In the genomic region with DNA sequence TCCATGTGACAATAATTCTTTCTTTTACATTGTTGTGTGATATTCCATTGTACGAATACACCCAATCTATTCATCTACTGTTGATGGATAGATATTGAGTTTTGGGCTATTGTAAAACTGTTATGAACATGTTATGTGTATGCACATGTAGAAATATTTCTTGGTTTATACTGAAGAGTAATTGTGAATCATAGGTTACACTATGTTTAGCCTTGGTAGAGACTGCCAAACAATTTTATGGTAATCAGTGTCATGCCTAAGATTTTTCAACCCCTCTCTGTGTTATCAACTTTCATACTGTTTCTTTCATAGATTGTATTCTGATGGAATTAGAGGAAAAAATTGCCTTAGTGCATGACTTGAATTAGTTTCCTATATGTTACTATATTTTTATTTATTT, we compare ENCODE assay signal across 18 cellular contexts. TPM values are rescaled to one million over a fixed set of nuclear protein-coding genes. Genes with fewer than 3 reads are reported as not detected.
DNase-seq lines count a peak whose midpoint lies in the region; ATAC-seq and TF ChIP-seq lines count a peak whose summit lies in the region.
"Had no signal": no experiment of that assay in that cellular context is flagged by ENCODE, and none has a peak within 500 bp of the region (broad histone marks: within the 10 kb centered on the region; RNA-seq: fewer than 3 reads in every experiment).

No MANE protein-coding gene starts in this region.

- intact Hi-C loops in IMR-90 (cut with micrococcal nuclease), result loop anchor here (5.0 kb wide), 1 partner anchor 34 kb away; no protein-coding TSS in a partner anchor

- H3K23ac ChIP-seq in IMR-90 (ENCODE audit: low read depth, low read length), result no peak overlapping the region

- H3K4me3 ChIP-seq in IMR-90 (ENCODE audit: insufficient read depth, low read depth, low read length) (no peak overlapping the region), osteoblast (ENCODE audit: insufficient read depth, low read length) (no peak overlapping the region)
- H3K4me3 ChIP-seq: SK-N-MC had no signal

- TF ChIP-seq CTCF in IMR-90 (conservative IDR thresholded peaks at IDR 0.05; ENCODE audit: low read depth, low read length) (no peak), osteoblast (IDR thresholded peaks at IDR 0.05; ENCODE audit: extremely low read depth, low read depth, low read length) (no peak)

- H3K79me2 ChIP-seq in osteoblast (ENCODE audit: insufficient read depth, low read length), result peaks cover 94% of the 10 kb centered on the region

- POLR2A ChIA-PET in IMR-90 (lab: Charles Lee; ENCODE audit: unreplicated experiment), result no interaction called here

- no peak for TF ChIP-seq POLR2A in IMR-90 (IDR thresholded peaks at IDR 0.05; ENCODE audit: low read depth, low read length)

- H2BK20ac ChIP-seq in IMR-90 (ENCODE audit: low read depth, low read length), result no peak overlapping the region

- TF ChIP-seq RAD21 in IMR-90 (IDR thresholded peaks at IDR 0.05; ENCODE audit: low read length), result no peak

- no peak overlapping the region for H4K5ac ChIP-seq in IMR-90 (ENCODE audit: low read depth, low read length)

- no peak overlapping the region for H4K91ac ChIP-seq in IMR-90 (ENCODE audit: insufficient read depth, low read depth, low read length)

- in situ Hi-C loops in IMR-90 (cut with MboI; ENCODE audit: low sequenced_read_pairs), result no loop called here

- peaks cover 81% of the 10 kb centered on the region for H4K20me1 ChIP-seq in IMR-90 (ENCODE audit: insufficient read depth, low read length)
- H4K20me1 ChIP-seq in osteoblast (ENCODE audit: insufficient read depth, low read length), result peaks cover 72% of the 10 kb centered on the region

- H3K4me2 ChIP-seq in IMR-90 (ENCODE audit: low read depth, low read length) (no peak overlapping the region), osteoblast (ENCODE audit: insufficient read depth, low read length) (no peak overlapping the region)
- H3K4me2 ChIP-seq: KMS-11 had no signal

- H3K4me1 ChIP-seq in IMR-90 (ENCODE audit: control insufficient read depth, insufficient read depth, low read length) (peaks cover 14% of the 10 kb centered on the region), osteoblast (ENCODE audit: insufficient read depth, low read length) (peaks cover 27% of the 10 kb centered on the region)

- H2AK5ac ChIP-seq in IMR-90 (ENCODE audit: low read depth, low read length), result no peak overlapping the region

- no peak overlapping the region for H3K56ac ChIP-seq in IMR-90 (ENCODE audit: extremely low read depth, insufficient read depth, low read length)

- ATAC-seq in IMR-90 (ENCODE audit: low read depth), result peak; percentile 73
- ATAC-seq: CD8-positive, alpha-beta T cell; Right ventricle myocardium inferior had no signal

- H3K9ac ChIP-seq in IMR-90 (ENCODE audit: low read depth, low read length), result no peak overlapping the region
- H3K9ac ChIP-seq: KMS-11 had no signal

- H3K4ac ChIP-seq in IMR-90 (ENCODE audit: low read depth, low read length), result no peak overlapping the region

- CTCF ChIA-PET in IMR-90 (lab: Yijun Ruan, JAX), result no interaction called here

- H2AFZ ChIP-seq in IMR-90 (replicated peaks; ENCODE audit: low read length, poor library complexity) (no peak overlapping the region), osteoblast (ENCODE audit: low read length) (no peak overlapping the region)

- peak overlapping the region; percentile 85 for H2BK5ac ChIP-seq in IMR-90 (ENCODE audit: low read depth, low read length, poor library complexity, severe bottlenecking)

- no peak overlapping the region for H2BK120ac ChIP-seq in IMR-90 (ENCODE audit: low read depth, low read length)

- no TSS peak for BruUV-seq in IMR-90 (replicated peaks; lab: Mats Ljungman, UMichigan)

- H3K27me3 ChIP-seq in IMR-90 (ENCODE audit: control insufficient read depth, insufficient read depth, low read length) (no peaks in the 10 kb centered on the region), osteoblast (ENCODE audit: insufficient read depth, low read length) (no peaks in the 10 kb centered on the region)

- H2BK15ac ChIP-seq in IMR-90 (ENCODE audit: low read depth, low read length), result no peak overlapping the region

- H3K18ac ChIP-seq in IMR-90 (ENCODE audit: low read depth, low read length), result no peak overlapping the region

- peaks cover 21 to 56% of the 10 kb centered on the region in 2 experiments for H3K79me1 ChIP-seq in IMR-90 (ENCODE audit: low read depth in 1 of 2, low read length in 2 of 2)

- peak; percentile 63 for DNase-seq in EH (ENCODE audit: low read depth)
- DNase-seq in IMR-90, result peak; percentile 72
- DNase-seq in epithelial cell of prostate (ENCODE audit: low read depth, low spot score), result no peak
- DNase-seq in osteoblast (ENCODE audit: insufficient read length, low spot score, missing footprints), result peak; percentile 42
- DNase-seq in NCI-H510A treated with DMSO at 0.1 percent for 48 hours (lab: John Stamatoyannopoulos, UW), result no peak
- DNase-seq in NCI-H146 (lab: John Stamatoyannopoulos, UW), result no peak
- no peak for DNase-seq in stimulated activated CD4-positive, alpha-beta T cell treated with anti-CD3 and anti-CD28 coated beads, Interleukin-2, amount 100 ng/mL, for 24 hours
- DNase-seq in OCI-M2 (lab: John Stamatoyannopoulos, UW; ENCODE audit: unreplicated experiment), result no peak
- DNase-seq: CD8-positive, alpha-beta T cell; DMS79; GDM1; NCI-H1436; NCI-H2029 treated with DMSO at 0.1 percent for 48 hours; NCI-H510A; NCI-H82 had no signal

- H3K9me3 ChIP-seq in IMR-90 (ENCODE audit: control insufficient read depth, insufficient read depth, low read length) (no peaks in the 10 kb centered on the region), osteoblast (ENCODE audit: low read depth, low read length) (no peaks in the 10 kb centered on the region)

- no peak overlapping the region for H4K8ac ChIP-seq in IMR-90 (ENCODE audit: low read depth in 2 of 2, low read length in 2 of 2)

- H3K36me3 ChIP-seq in IMR-90 (ENCODE audit: control insufficient read depth, insufficient read depth, low read length), result peaks cover 29% of the 10 kb centered on the region
- peaks cover 68% of the 10 kb centered on the region for H3K36me3 ChIP-seq in osteoblast (ENCODE audit: insufficient read depth, low read length)

- dilution Hi-C loops in IMR-90 (cut with HindIII; ENCODE audit: low sequenced_read_pairs, unreplicated experiment), result no loop called here

- H3K14ac ChIP-seq in IMR-90 (replicated peaks; ENCODE audit: low read depth, low read length), result no peak overlapping the region

- peaks cover 20% of the 10 kb centered on the region for H3K9me1 ChIP-seq in IMR-90 (ENCODE audit: insufficient read depth, low read length)

- WGBS in IMR-90 (ENCODE audit: extremely low coverage in 2 of 2, insufficient read length in 1 of 2), 2 experiments, result no CpG with 5 or more reads among the region's 1 CpG

- H3K27ac ChIP-seq in IMR-90 (ENCODE audit: insufficient read depth, low read length) (no peak overlapping the region), epithelial cell of prostate (peak overlapping the region; percentile 43), osteoblast (ENCODE audit: low read depth, low read length) (peak overlapping the region; percentile 30)
- H3K27ac ChIP-seq: KMS-11, SK-N-MC had no signal

- H2AK9ac ChIP-seq in IMR-90 (replicated peaks; ENCODE audit: low read depth, low read length, poor library complexity), result no peak overlapping the region

TF ChIP-seq in IMR-90, 13 proteins besides CTCF, POLR2A, EP300 and RAD21:
- TF ChIP-seq MXI1 (IDR thresholded peaks at IDR 0.05; ENCODE audit: borderline replicate concordance, low read depth, low read length), result no peak
- no peak for TF ChIP-seq SMC3 (IDR thresholded peaks at IDR 0.05; ENCODE audit: low read depth, low read length)
- no peak for TF ChIP-seq RCOR1 (IDR thresholded peaks at IDR 0.05; ENCODE audit: insufficient replicate concordance, low read length)
- TF ChIP-seq, protein P1, sequence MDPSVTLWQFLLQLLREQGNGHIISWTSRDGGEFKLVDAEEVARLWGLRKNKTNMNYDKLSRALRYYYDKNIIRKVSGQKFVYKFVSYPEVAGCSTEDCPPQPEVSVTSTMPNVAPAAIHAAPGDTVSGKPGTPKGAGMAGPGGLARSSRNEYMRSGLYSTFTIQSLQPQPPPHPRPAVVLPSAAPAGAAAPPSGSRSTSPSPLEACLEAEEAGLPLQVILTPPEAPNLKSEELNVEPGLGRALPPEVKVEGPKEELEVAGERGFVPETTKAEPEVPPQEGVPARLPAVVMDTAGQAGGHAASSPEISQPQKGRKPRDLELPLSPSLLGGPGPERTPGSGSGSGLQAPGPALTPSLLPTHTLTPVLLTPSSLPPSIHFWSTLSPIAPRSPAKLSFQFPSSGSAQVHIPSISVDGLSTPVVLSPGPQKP (IDR thresholded peaks at IDR 0.05; ENCODE audit: borderline replicate concordance, low read depth, low read length), result no peak
- TF ChIP-seq MAZ (IDR thresholded peaks at IDR 0.05; ENCODE audit: borderline replicate concordance, low read depth, low read length), result no peak
- TF ChIP-seq MAFK (IDR thresholded peaks at IDR 0.05; ENCODE audit: low read depth, low read length), result no peak
- no peak for TF ChIP-seq BHLHE40 (IDR thresholded peaks at IDR 0.05; ENCODE audit: low read depth, low read length)
- TF ChIP-seq, protein P2, sequence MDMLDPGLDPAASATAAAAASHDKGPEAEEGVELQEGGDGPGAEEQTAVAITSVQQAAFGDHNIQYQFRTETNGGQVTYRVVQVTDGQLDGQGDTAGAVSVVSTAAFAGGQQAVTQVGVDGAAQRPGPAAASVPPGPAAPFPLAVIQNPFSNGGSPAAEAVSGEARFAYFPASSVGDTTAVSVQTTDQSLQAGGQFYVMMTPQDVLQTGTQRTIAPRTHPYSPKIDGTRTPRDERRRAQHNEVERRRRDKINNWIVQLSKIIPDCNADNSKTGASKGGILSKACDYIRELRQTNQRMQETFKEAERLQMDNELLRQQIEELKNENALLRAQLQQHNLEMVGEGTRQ (IDR thresholded peaks at IDR 0.05; ENCODE audit: low read depth, low read length), result no peak
- TF ChIP-seq CHD1 (IDR thresholded peaks at IDR 0.05; ENCODE audit: low read depth, low read length), result no peak
- TF ChIP-seq FOS (IDR thresholded peaks at IDR 0.05; ENCODE audit: low read depth, low read length), result no peak
- no peak for TF ChIP-seq RFX5 (IDR thresholded peaks at IDR 0.05; ENCODE audit: low read depth, low read length)
- no peak for TF ChIP-seq NFE2L2 (IDR thresholded peaks at IDR 0.05; ENCODE audit: low read depth, low read length)
- no peak for TF ChIP-seq CEBPB (IDR thresholded peaks at IDR 0.05; ENCODE audit: low read depth, low read length)

RNA-seq across cellular contexts. Expression of a gene that starts 39.5 kb away (rescaled TPM):
- total RNA-seq in IMR-90 (2012; rRNA removed) (620 and 682 TPM in 2 replicates), osteoblast (584 and 701 TPM in 2 replicates)
- 243 and 244 TPM in 2 replicates for polyA plus RNA-seq in IMR-90 (2012; rRNA removed)
- polyA plus RNA-seq in IMR-90 (2012; cell fraction: cytosol; rRNA removed), result 129 and 270 TPM in 2 replicates
- polyA plus RNA-seq in IMR-90 (2012; cell fraction: nucleus; rRNA removed; ENCODE audit: low replicate concordance), result 287 and 382 TPM in 2 replicates

Comparison
In these comparisons a context has a peak if more than half of its experiments do, and no peak if none do; other contexts are left out.
1. DNase-seq: peak in EH (single experiment), IMR-90 (single experiment) and osteoblast (single experiment); none in epithelial cell of prostate (single experiment), NCI-H510A treated with DMSO at 0.1 percent for 48 hours (single experiment), NCI-H146 (single experiment), stimulated activated CD4-positive, alpha-beta T cell treated with anti-CD3 and anti-CD28 coated beads, Interleukin-2, amount 100 ng/mL, for 24 hours (0 of 2) and OCI-M2 (single experiment).